Comparison of ENCODE assay signal across 26 cellular contexts in the genomic region with DNA sequence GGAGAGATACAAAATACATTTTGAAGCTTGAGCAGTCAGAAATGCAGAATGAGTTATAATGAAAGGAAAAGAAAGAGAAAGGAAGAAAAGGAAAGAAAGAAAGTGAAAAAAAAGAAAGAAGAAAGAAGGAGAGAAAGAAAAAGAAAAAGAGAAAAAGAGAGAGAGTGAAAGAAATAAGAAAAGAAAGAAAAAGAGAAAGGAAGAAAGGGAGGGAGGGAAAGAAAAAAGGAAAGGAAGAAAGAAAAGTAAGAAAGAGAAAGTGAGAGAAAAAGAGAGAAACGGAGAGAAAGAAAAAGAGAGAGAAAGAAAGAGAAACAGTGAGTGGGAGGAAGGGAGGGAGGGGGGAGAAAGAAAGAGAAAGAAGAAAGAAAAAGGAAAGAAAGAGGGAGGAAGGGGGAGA.
"Had no signal": no experiment of that assay in that cellular context is flagged by ENCODE, and none has a peak within 500 bp of the region (broad histone marks: within the 10 kb centered on the region; RNA-seq: fewer than 3 reads in every experiment).

No MANE protein-coding gene starts in this region.

- H3K27ac ChIP-seq: epithelial cell of prostate, esophagus squamous epithelium, gastrocnemius medialis, heart right ventricle, left lung, lower lobe of right lung had no signal

- H3K4me3 ChIP-seq: esophagus squamous epithelium, gastrocnemius medialis, heart right ventricle, left lung, lower lobe of right lung, mucosa of descending colon had no signal

- ATAC-seq: effector memory CD8-positive, alpha-beta T cell; esophagus mucosa; gastrocnemius medialis; left lung; lower lobe of right lung; mucosa of descending colon; naive thymus-derived CD8-positive, alpha-beta T cell had no signal

- H3K36me3 Mint-ChIP-seq: mesothelial cell of epicardium; naive B cell; naive thymus-derived CD8-positive, alpha-beta T cell had no signal

- H3K27me3 ChIP-seq: esophagus squamous epithelium, gastrocnemius medialis, heart right ventricle, left lung had no signal

- H3K36me3 ChIP-seq: esophagus squamous epithelium, gastrocnemius medialis, heart right ventricle, left lung, lower lobe of right lung had no signal

- H3K4me1 ChIP-seq: esophagus squamous epithelium, gastrocnemius medialis, heart right ventricle, left lung, lower lobe of right lung had no signal

- H3K27ac Mint-ChIP-seq: dendritic cell treated with granulocyte-macrophage colony-stimulating factor and Interleukin-4, amounts not matched to agents 40 ng/mL and 50 ng/mL, for 4 days; effector memory CD8-positive, alpha-beta T cell; endodermal cell; mesothelial cell of epicardium; naive B cell; naive thymus-derived CD8-positive, alpha-beta T cell had no signal

- H3K27me3 Mint-ChIP-seq: dendritic cell treated with granulocyte-macrophage colony-stimulating factor and Interleukin-4, amounts not matched to agents 40 ng/mL and 50 ng/mL, for 4 days; effector memory CD8-positive, alpha-beta T cell; naive B cell had no signal

- H3K9me3 ChIP-seq: esophagus squamous epithelium, gastrocnemius medialis, heart right ventricle, left lung, lower lobe of right lung had no signal

- H3K4me3 Mint-ChIP-seq: dendritic cell treated with granulocyte-macrophage colony-stimulating factor and Interleukin-4, amounts not matched to agents 40 ng/mL and 50 ng/mL, for 4 days; effector memory CD8-positive, alpha-beta T cell; endodermal cell; mesothelial cell of epicardium; naive B cell; naive thymus-derived CD8-positive, alpha-beta T cell had no signal

- H3K4me1 Mint-ChIP-seq: naive B cell; naive thymus-derived CD8-positive, alpha-beta T cell had no signal

- H3K9me3 Mint-ChIP-seq: endodermal cell, mesothelial cell of epicardium had no signal

- FAIRE-seq: endometrium, islet of Langerhans, keratinocyte had no signal

- DNase-seq: cortex of kidney; effector CD8-positive, alpha-beta T cell; effector memory CD8-positive, alpha-beta T cell; endodermal cell; erythroblast; esophagus squamous epithelium; foreskin melanocyte; gastrocnemius medialis; glutamatergic neuron; head of caudate nucleus; heart right ventricle; hippocampal formation; left cardiac atrium; left lung; left ventricle myocardium superior; lower lobe of right lung; mucosa of descending colon; naive B cell; naive thymus-derived CD8-positive, alpha-beta T cell had no signal
